In the genomic region with DNA sequence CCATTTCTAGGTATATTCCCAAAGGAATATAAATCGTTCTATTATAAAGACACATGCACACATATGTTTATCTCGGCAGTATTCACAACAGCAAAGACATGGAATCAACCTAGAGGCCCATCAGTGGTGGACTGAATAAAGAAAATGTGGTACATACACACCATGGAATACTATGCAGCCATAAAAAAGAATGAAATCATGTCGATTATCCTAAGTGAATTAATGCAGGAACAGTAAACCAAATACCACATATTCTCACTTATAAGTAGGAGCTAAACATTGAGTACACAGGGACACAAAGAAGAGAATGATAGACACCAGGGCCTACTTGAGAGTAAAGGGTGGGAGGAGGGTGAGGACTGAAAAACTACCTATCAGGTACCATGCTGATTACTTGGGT, we compare ENCODE assay signal across 6 cellular contexts. TPM values are rescaled to one million over a fixed set of nuclear protein-coding genes. Genes with fewer than 3 reads are reported as not detected.
DNase-seq lines count a peak whose midpoint lies in the region; ATAC-seq and TF ChIP-seq lines count a peak whose summit lies in the region.
"Not testable (repeated sequence)": the region's sequence is repeated elsewhere in the genome, so short reads cannot be mapped to it uniquely, and the experiment has no call there.

No MANE protein-coding gene starts in this region.

- not testable (repeated sequence) for BruUV-seq in Panc1 (replicated peaks; lab: Mats Ljungman, UMichigan); mammary epithelial cell (replicated peaks; lab: Mats Ljungman, UMichigan)

- not testable (repeated sequence) for H3K36me3 Mint-ChIP-seq in CD14-positive monocyte; HFFc6 (ENCODE audit: low read depth); activated T-helper 17 cell treated with anti-CD3 and anti-CD28 coated beads, Interleukin-2, amount 50 U/mL, for 72 hours (ENCODE audit: low read depth); neural progenitor cell

- not testable (repeated sequence) for H3K27me3 Mint-ChIP-seq in CD14-positive monocyte (ENCODE audit: low read depth in 3 of 3); HFFc6 (ENCODE audit: insufficient read depth); activated T-helper 17 cell treated with anti-CD3 and anti-CD28 coated beads, Interleukin-2, amount 50 U/mL, for 72 hours; neural progenitor cell (ENCODE audit: insufficient read depth, low read depth)

- in situ Hi-C loops in Panc1 (cut with HindIII; ENCODE audit: low pct_unique_long_range_greater_than_20kb, low sequenced_read_pairs); mammary epithelial cell (cut with MboI; ENCODE audit: low sequenced_read_pairs in 2 of 2): not testable (repeated sequence)

- 100% methylated on average over 3 of the region's 3 CpGs for WGBS in mammary epithelial cell (ENCODE audit: low coverage, missing lambda C conversion rate)

- not testable (repeated sequence) for TF ChIP-seq CTCF in CD14-positive monocyte (IDR thresholded peaks at IDR 0.05); HFFc6 (IDR thresholded peaks at IDR 0.05); Panc1 (IDR thresholded peaks at IDR 0.05); mammary epithelial cell (conservative IDR thresholded peaks at IDR 0.05 in 1 of 2, IDR thresholded peaks at IDR 0.05 in 1 of 2; ENCODE audit: extremely low read depth in 1 of 2, insufficient read depth in 1 of 2, low read depth in 1 of 2, low read length in 2 of 2); neural progenitor cell (IDR thresholded peaks at IDR 0.05)

- not testable (repeated sequence) for H3K79me2 ChIP-seq in mammary epithelial cell (ENCODE audit: insufficient read depth, low read length); neural progenitor cell (ENCODE audit: low read depth)

- H3K4me1 Mint-ChIP-seq in CD14-positive monocyte: peaks cover 51% of the 10 kb centered on the region
- H3K4me1 Mint-ChIP-seq in HFFc6 (ENCODE audit: low read depth): peaks cover 48% of the 10 kb centered on the region
- peaks cover 18% of the 10 kb centered on the region for H3K4me1 Mint-ChIP-seq in activated T-helper 17 cell treated with anti-CD3 and anti-CD28 coated beads, Interleukin-2, amount 50 U/mL, for 72 hours
- H3K4me1 Mint-ChIP-seq in neural progenitor cell: peaks cover 37% of the 10 kb centered on the region

- not testable (repeated sequence) for H3K9me3 ChIP-seq in Panc1 (ENCODE audit: control insufficient read depth, insufficient read depth, low read depth, low read length); mammary epithelial cell (replicated peaks; ENCODE audit: insufficient read depth, low read length); neural progenitor cell (ENCODE audit: low read depth)

- not testable (repeated sequence) for H3K4me3 ChIP-seq in Panc1 (ENCODE audit: low read depth in 2 of 2, low read length in 2 of 2); mammary epithelial cell (replicated peaks in 1 of 3; ENCODE audit: insufficient read depth in 1 of 3, low read depth in 2 of 3, low read length in 3 of 3); neural progenitor cell

- CTCF ChIA-PET in Panc1 (lab: Charles Lee); mammary epithelial cell (lab: Charles Lee; ENCODE audit: low non-redundant PET): not testable (repeated sequence)

- H3F3A ChIP-seq in neural progenitor cell (ENCODE audit: low read depth): peaks cover 39% of the 10 kb centered on the region

- not testable (repeated sequence) for H3K27me3 ChIP-seq in Panc1 (ENCODE audit: control insufficient read depth, insufficient read depth, low read length); mammary epithelial cell (ENCODE audit: insufficient read depth, low read length)
- peaks cover 23% of the 10 kb centered on the region for H3K27me3 ChIP-seq in neural progenitor cell

- not testable (repeated sequence) for H3K36me3 ChIP-seq in Panc1 (ENCODE audit: control insufficient read depth, insufficient read depth, low read length); mammary epithelial cell (ENCODE audit: insufficient read depth, low read length); neural progenitor cell

- not testable (repeated sequence) for H4K20me1 ChIP-seq in mammary epithelial cell (ENCODE audit: insufficient read depth, low read length); neural progenitor cell (ENCODE audit: low read depth)

- dilution Hi-C loops in mammary epithelial cell (cut with HindIII; ENCODE audit: low sequenced_read_pairs): not testable (repeated sequence)

- H3K4me2 ChIP-seq in mammary epithelial cell (ENCODE audit: insufficient read depth, low read depth, low read length); neural progenitor cell: not testable (repeated sequence)

- H3K27ac ChIP-seq in Panc1 (ENCODE audit: low read length) (peak overlapping the region; percentile 99), mammary epithelial cell (ENCODE audit: insufficient read depth, low read depth, low read length) (peak overlapping the region; percentile 44)
- not testable (repeated sequence) for H3K27ac ChIP-seq in neural progenitor cell

- H3K27ac Mint-ChIP-seq in CD14-positive monocyte: peak overlapping the region in 6 of 7 donors; percentile 70 to 93 (median 83)
- H3K27ac Mint-ChIP-seq in HFFc6: peak overlapping the region; percentile 29; the same call in 1 of the 2 replicates
- H3K27ac Mint-ChIP-seq in activated T-helper 17 cell treated with anti-CD3 and anti-CD28 coated beads, Interleukin-2, amount 50 U/mL, for 72 hours: peak overlapping the region; percentile 25
- not testable (repeated sequence) for H3K27ac Mint-ChIP-seq in neural progenitor cell

- DNase-seq in CD14-positive monocyte (ENCODE audit: low spot score); HFFc6; Panc1 (ENCODE audit: low read depth, low spot score); mammary epithelial cell; neural progenitor cell (ENCODE audit: low spot score): not testable (repeated sequence)

- not testable (repeated sequence) for H3K9ac ChIP-seq in mammary epithelial cell (ENCODE audit: insufficient read depth, low read length); neural progenitor cell

- not testable (repeated sequence) for H3K4me3 Mint-ChIP-seq in CD14-positive monocyte; HFFc6; activated T-helper 17 cell treated with anti-CD3 and anti-CD28 coated beads, Interleukin-2, amount 50 U/mL, for 72 hours
- H3K4me3 Mint-ChIP-seq in neural progenitor cell: peak overlapping the region; percentile 25

- POLR2A ChIA-PET in Panc1 (lab: Charles Lee): not testable (repeated sequence)

- not testable (repeated sequence) for ATAC-seq in Panc1; activated T-helper 17 cell treated with anti-CD3 and anti-CD28 coated beads, Interleukin-2, amount 50 U/mL, for 72 hours (replicated peaks)

- H3K4me1 ChIP-seq in Panc1 (ENCODE audit: control insufficient read depth, insufficient read depth, low read length): peaks cover 53% of the 10 kb centered on the region
- peaks cover 41% of the 10 kb centered on the region for H3K4me1 ChIP-seq in mammary epithelial cell (ENCODE audit: insufficient read depth, low read length)
- peaks cover 38% of the 10 kb centered on the region for H3K4me1 ChIP-seq in neural progenitor cell

- H2AFZ ChIP-seq in mammary epithelial cell (ENCODE audit: low read depth, low read length); neural progenitor cell (replicated peaks): not testable (repeated sequence)

- H3K9me3 Mint-ChIP-seq in CD14-positive monocyte; HFFc6; activated T-helper 17 cell treated with anti-CD3 and anti-CD28 coated beads, Interleukin-2, amount 50 U/mL, for 72 hours; neural progenitor cell: not testable (repeated sequence)

- intact Hi-C loops in CD14-positive monocyte (cut with micrococcal nuclease): loop anchor here (5.0 to 10.0 kb wide), 4 partner anchors 34 to 79 kb away; no protein-coding TSS in a partner anchor
- intact Hi-C loops in Panc1 (cut with micrococcal nuclease; ENCODE audit: unreplicated experiment): not testable (repeated sequence)
- intact Hi-C loops in mammary epithelial cell (cut with micrococcal nuclease): loop anchor here (1.0 to 2.0 kb wide), 2 partner anchors 10 to 72 kb away; no protein-coding TSS in a partner anchor

RNA-seq across cellular contexts. Expression of a gene that starts 37.0 kb away (rescaled TPM):
- polyA plus RNA-seq in CD14-positive monocyte (1 to 10 TPM; 4.4 to 5.4 TPM), mammary epithelial cell (29.2 TPM)
- 100 to 1,000 TPM in 4 of 6 experiments, 10 to 100 TPM in 2; 54.3 to 132 (median 118) TPM for total RNA-seq in HFFc6 (2021; fragmentation: NEBNext Ultra II Directional; extraction: Animal tissue kit (Norgen Biotek cat#: 25700))
- total RNA-seq in Panc1 (2021; ENCODE audit: unreplicated experiment) (394 TPM), mammary epithelial cell (10 to 100 TPM in 1 of 2 donors, 1 to 10 TPM in 1; 8.7 to 41.0 TPM), neural progenitor cell (ENCODE audit: low replicate concordance) (12.5 and 14.3 TPM in 2 replicates)
- polyA plus RNA-seq in Panc1 (2012; ENCODE audit: insufficient read length): 255 TPM
- 10 to 100 TPM; 57.0 to 94.9 TPM for total RNA-seq in activated T-helper 17 cell treated with anti-CD3 and anti-CD28 coated beads, Interleukin-2, amount 50 U/mL, for 72 hours
- polyA minus RNA-seq in mammary epithelial cell: 60.6 TPM
